Comparison of ENCODE assay signal across 1 cellular context in genomic region chr1:54547601-54548388, GRCh38.
TF ChIP-seq lines count a peak whose summit lies in the region.

TSS of gene ACOT11 (plus strand) at chr1:54548228. CDS start at chr1:54548310, 82 bp downstream.

TF ChIP-seq in HepG2, 621 proteins besides CTCF, POLR2A, EP300 and RAD21 (continued from another document):
- TF ChIP-seq ZBTB39 (CRISPR knock-in tag; IDR thresholded peaks at IDR 0.05): no peak
- no peak for TF ChIP-seq JUNB (CRISPR knock-in tag; IDR thresholded peaks at IDR 0.05; ENCODE audit: borderline replicate concordance)
- TF ChIP-seq HNRNPLL (IDR thresholded peaks at IDR 0.05; ENCODE audit: low read depth, low read length, poor library complexity, severe bottlenecking): peak; percentile 24
- 0 out of 2 replicates have a peak, but pooled peaks have one; percentile 31 for TF ChIP-seq ZNF543 (CRISPR knock-in tag; IDR thresholded peaks at IDR 0.05)
- TF ChIP-seq ZNF660 (CRISPR knock-in tag; IDR thresholded peaks at IDR 0.05; ENCODE audit: borderline replicate concordance, low read depth): no peak
- 0 out of 2 replicates have a peak, but pooled peaks have one; percentile 53 for TF ChIP-seq PCBP1 (IDR thresholded peaks at IDR 0.05; ENCODE audit: borderline replicate concordance, low read depth, low read length)
- peak; percentile 66 for TF ChIP-seq ZFP91 (CRISPR knock-in tag; IDR thresholded peaks at IDR 0.05; ENCODE audit: borderline replicate concordance)
- no peak for TF ChIP-seq ELF4 (CRISPR knock-in tag; IDR thresholded peaks at IDR 0.05; ENCODE audit: borderline replicate concordance)
- TF ChIP-seq TBL1XR1 (IDR thresholded peaks at IDR 0.05; ENCODE audit: borderline replicate concordance, low read length, partially characterized antibody): no peak
- TF ChIP-seq ZBTB42 (CRISPR knock-in tag; IDR thresholded peaks at IDR 0.05): no peak
- no peak for TF ChIP-seq KAT7 (CRISPR knock-in tag; IDR thresholded peaks at IDR 0.05; ENCODE audit: borderline replicate concordance)
- TF ChIP-seq ZNF432 (CRISPR knock-in tag; IDR thresholded peaks at IDR 0.05; ENCODE audit: borderline replicate concordance): no peak
- peak; percentile 42; the same call in 1 of the 2 replicates for TF ChIP-seq PATZ1 (CRISPR knock-in tag; IDR thresholded peaks at IDR 0.05)
- no peak for TF ChIP-seq NFYB (CRISPR knock-in tag; IDR thresholded peaks at IDR 0.05)
- TF ChIP-seq ZBED4 (CRISPR knock-in tag; IDR thresholded peaks at IDR 0.05; ENCODE audit: borderline replicate concordance): no peak
- TF ChIP-seq MXD1 (CRISPR knock-in tag; IDR thresholded peaks at IDR 0.05): no peak
- TF ChIP-seq TFAP4 (IDR thresholded peaks at IDR 0.05; ENCODE audit: borderline replicate concordance, low read depth): peak; percentile 82; the same call in 1 of the 2 replicates
- TF ChIP-seq ZFX (CRISPR knock-in tag; IDR thresholded peaks at IDR 0.05; ENCODE audit: low read depth): peak; percentile 82
- TF ChIP-seq ZBTB7A (CRISPR knock-in tag; IDR thresholded peaks at IDR 0.05): peak; percentile 45; the same call in 1 of the 2 replicates
- TF ChIP-seq ZNF556 (CRISPR knock-in tag; IDR thresholded peaks at IDR 0.05; ENCODE audit: borderline replicate concordance): 0 out of 2 replicates have a peak, but pooled peaks have one; percentile 40
- TF ChIP-seq DMAP1 (CRISPR knock-in tag; IDR thresholded peaks at IDR 0.05): 0 out of 2 replicates have a peak, but pooled peaks have one; percentile 20
- TF ChIP-seq MYC (CRISPR knock-in tag; IDR thresholded peaks at IDR 0.05; ENCODE audit: borderline replicate concordance): 0 out of 2 replicates have a peak, but pooled peaks have one; percentile 32
- no peak for TF ChIP-seq SRY (CRISPR knock-in tag; IDR thresholded peaks at IDR 0.05)
- TF ChIP-seq SUZ12 (IDR thresholded peaks at IDR 0.05; ENCODE audit: low read depth, low read length): no peak
- peak; percentile 67 for TF ChIP-seq ZFY (CRISPR knock-in tag; IDR thresholded peaks at IDR 0.05)
- TF ChIP-seq ZBTB10 (CRISPR knock-in tag; IDR thresholded peaks at IDR 0.05; ENCODE audit: borderline replicate concordance): no peak
- peak; percentile 47 for TF ChIP-seq XRCC5 (optimal IDR thresholded peaks at IDR 0.05; ENCODE audit: low read length)
- no peak for TF ChIP-seq RELA (CRISPR knock-in tag; IDR thresholded peaks at IDR 0.05)
- peak; percentile 23 for TF ChIP-seq STAG1 (CRISPR knock-in tag; IDR thresholded peaks at IDR 0.05)
- TF ChIP-seq PHF8 (CRISPR knock-in tag; IDR thresholded peaks at IDR 0.05): 0 out of 2 replicates have a peak, but pooled peaks have one; percentile 25
